ENCODE assay signal across 8 cellular contexts in genomic region chr4:2932951-2933565, GRCh38. TPM values are rescaled to one million over a fixed set of nuclear protein-coding genes. Genes with fewer than 3 reads are reported as not detected.
DNase-seq lines count a peak whose midpoint lies in the region; ATAC-seq and TF ChIP-seq lines count a peak whose summit lies in the region.

No MANE protein-coding gene starts in this region.

- H3K4me3 Mint-ChIP-seq in activated CD4-positive, alpha-beta T cell treated with anti-CD3 and anti-CD28 coated beads, Interleukin-2, amount 10 ng/mL, durations not matched to agents 7 days and 5 days: peak overlapping the region; percentile 88

- DNase-seq in activated CD4-positive, alpha-beta T cell treated with anti-CD3 and anti-CD28 coated beads, Interleukin-2, amount 10 ng/mL, durations not matched to agents 7 days and 5 days: no peak
- DNase-seq in activated CD4-positive, alpha-beta T cell treated with anti-CD3 and anti-CD28 coated beads for 48 hours: no peak
- peak in 1 of 2 donors; percentile 62 for DNase-seq in activated naive CD4-positive, alpha-beta T cell treated with anti-CD3 and anti-CD28 coated beads, Interleukin-2, amount 50 U/mL, for 72 hours (ENCODE audit: low spot score in 2 of 2)
- DNase-seq in islet precursor cell: peak; percentile 57
- DNase-seq in thyroid gland: no peak
- DNase-seq in T-helper 9 cell: no peak
- DNase-seq in NCI-H524 (lab: John Stamatoyannopoulos, UW): no peak

- no peaks in the 10 kb centered on the region for H3K9me3 Mint-ChIP-seq in activated CD4-positive, alpha-beta T cell treated with anti-CD3 and anti-CD28 coated beads, Interleukin-2, amount 10 ng/mL, durations not matched to agents 7 days and 5 days
- no peaks in the 10 kb centered on the region for H3K9me3 Mint-ChIP-seq in activated naive CD4-positive, alpha-beta T cell treated with anti-CD3 and anti-CD28 coated beads, Interleukin-2, amount 50 U/mL, for 72 hours

- H3K27ac Mint-ChIP-seq in activated CD4-positive, alpha-beta T cell treated with anti-CD3 and anti-CD28 coated beads, Interleukin-2, amount 10 ng/mL, durations not matched to agents 7 days and 5 days: peak overlapping the region; percentile 94
- peak overlapping the region; percentile 85 to 95 for H3K27ac Mint-ChIP-seq in activated naive CD4-positive, alpha-beta T cell treated with anti-CD3 and anti-CD28 coated beads, Interleukin-2, amount 50 U/mL, for 72 hours

- no peaks in the 10 kb centered on the region for H3K27me3 Mint-ChIP-seq in activated CD4-positive, alpha-beta T cell treated with anti-CD3 and anti-CD28 coated beads, Interleukin-2, amount 10 ng/mL, durations not matched to agents 7 days and 5 days

- no peaks in the 10 kb centered on the region for H3K9me3 ChIP-seq in thyroid gland

- no peak for TF ChIP-seq POLR2A in thyroid gland (IDR thresholded peaks at IDR 0.05)

- no peak for ATAC-seq in activated naive CD4-positive, alpha-beta T cell treated with anti-CD3 and anti-CD28 coated beads, Interleukin-2, amount 50 U/mL, for 72 hours
- ATAC-seq in HG03460 (IDR thresholded peaks at IDR 0.05; ENCODE audit: unreplicated experiment): no peak

- no peaks in the 10 kb centered on the region for H3K27me3 ChIP-seq in thyroid gland

- no peak for TF ChIP-seq CTCF in thyroid gland (IDR thresholded peaks at IDR 0.05)

- POLR2A ChIA-PET in activated CD4-positive, alpha-beta T cell treated with anti-CD3 and anti-CD28 coated beads, Interleukin-2, amount 10 ng/mL, durations not matched to agents 7 days and 5 days (lab: Charles Lee): no interaction called here

- CTCF ChIA-PET in activated CD4-positive, alpha-beta T cell treated with anti-CD3 and anti-CD28 coated beads, Interleukin-2, amount 10 ng/mL, durations not matched to agents 7 days and 5 days (lab: Charles Lee): no interaction called here

- H3K4me1 ChIP-seq in thyroid gland: peaks cover 55 to 57% of the 10 kb centered on the region in 2 donors

- peaks cover 7 to 18% of the 10 kb centered on the region in 2 donors for H3K36me3 ChIP-seq in thyroid gland

- peaks cover 18% of the 10 kb centered on the region for H3K36me3 Mint-ChIP-seq in activated CD4-positive, alpha-beta T cell treated with anti-CD3 and anti-CD28 coated beads, Interleukin-2, amount 10 ng/mL, durations not matched to agents 7 days and 5 days (ENCODE audit: low read depth)
- H3K36me3 Mint-ChIP-seq in activated naive CD4-positive, alpha-beta T cell treated with anti-CD3 and anti-CD28 coated beads, Interleukin-2, amount 50 U/mL, for 72 hours: peaks cover 17 to 29% of the 10 kb centered on the region in 2 donors

- intact Hi-C loops in thyroid gland (cut with DNase I): loop anchor here (5.0 kb wide), 2 partner anchors 91 to 171 kb away; partner anchors contain the start of gene ADD1

- 65 to 79% methylated on average over 6 to 13 of the region's 15 CpGs for WGBS in thyroid gland, 2 donors

- H3K4me1 Mint-ChIP-seq in activated CD4-positive, alpha-beta T cell treated with anti-CD3 and anti-CD28 coated beads, Interleukin-2, amount 10 ng/mL, durations not matched to agents 7 days and 5 days: peaks cover 45% of the 10 kb centered on the region

- H3K4me3 ChIP-seq in thyroid gland (replicated peaks in 1 of 3): no peak overlapping the region

- H3K27ac ChIP-seq in thyroid gland: peak overlapping the region; percentile 65 to 97 (median 88)

RNA-seq across cellular contexts. Expression of gene NOP14, which starts 30.1 kb away (rescaled TPM):
- total RNA-seq in activated CD4-positive, alpha-beta T cell treated with anti-CD3 and anti-CD28 coated beads, Interleukin-2, amount 10 ng/mL, durations not matched to agents 7 days and 5 days: 10 to 100 TPM; 49.1 to 50.7 TPM
- total RNA-seq in activated naive CD4-positive, alpha-beta T cell treated with anti-CD3 and anti-CD28 coated beads, Interleukin-2, amount 50 U/mL, for 72 hours: 10 to 100 TPM; 62.9 to 77.1 TPM
- total RNA-seq in thyroid gland: 10 to 100 TPM; 18.4 to 24.8 (median 19.3) TPM

RNA-seq across cellular contexts. Expression of gene GRK4, which starts 30.3 kb away (rescaled TPM):
- total RNA-seq in activated CD4-positive, alpha-beta T cell treated with anti-CD3 and anti-CD28 coated beads, Interleukin-2, amount 10 ng/mL, durations not matched to agents 7 days and 5 days: 1 to 10 TPM; 2.5 to 5.2 TPM
- total RNA-seq in activated naive CD4-positive, alpha-beta T cell treated with anti-CD3 and anti-CD28 coated beads, Interleukin-2, amount 50 U/mL, for 72 hours: 1 to 10 TPM; 2.9 to 7.2 TPM
- total RNA-seq in thyroid gland: 10 to 100 TPM in 1 of 4 donors, 1 to 10 TPM in 3; 7.6 to 10.8 (median 9.1) TPM
